13 cellular contexts compared by ENCODE assay signal in genomic region chr3:36989000-36989399, GRCh38. TPM values are rescaled to one million over a fixed set of nuclear protein-coding genes. Genes with fewer than 3 reads are reported as not detected.
DNase-seq lines count a peak whose midpoint lies in the region; ATAC-seq and TF ChIP-seq lines count a peak whose summit lies in the region.
"Had no signal": no experiment of that assay in that cellular context is flagged by ENCODE, and none has a peak within 500 bp of the region (broad histone marks: within the 10 kb centered on the region; RNA-seq: fewer than 3 reads in every experiment).

No MANE protein-coding gene starts in this region.

- no peaks in the 10 kb centered on the region for H3K36me3 ChIP-seq in hepatocyte (replicated peaks; ENCODE audit: insufficient read depth, low read depth)
- H3K36me3 ChIP-seq in stomach, result peaks cover 26 to 44% (median 36%) of the 10 kb centered on the region in 4 donors

- no peak for ATAC-seq in activated B cell treated with CpG ODN at 0.5 μM for 24 hours (ENCODE audit: low read depth)

- CTCF ChIA-PET in activated naive CD4-positive, alpha-beta T cell treated with anti-CD3 and anti-CD28 coated beads, Interleukin-2, amount 10 ng/mL, durations not matched to agents 7 days and 5 days (lab: Charles Lee), result interaction anchor here (0.9 to 1.2 kb wide), 2 partner anchors 9 to 119 kb away, joined by 3 to 4 read pairs; no protein-coding TSS in a partner anchor
- CTCF ChIA-PET in activated B cell treated with CpG ODN at 0.5 μM for 24 hours (lab: Charles Lee), result interaction anchor here (0.7 to 1.7 kb wide), 6 partner anchors 10 to 121 kb away, joined by 3 to 12 read pairs (median 5); no protein-coding TSS in a partner anchor

- no peaks in the 10 kb centered on the region for H3K27me3 Mint-ChIP-seq in activated naive CD4-positive, alpha-beta T cell treated with anti-CD3 and anti-CD28 coated beads, Interleukin-2, amount 10 ng/mL, durations not matched to agents 7 days and 5 days
- no peaks in the 10 kb centered on the region for H3K27me3 Mint-ChIP-seq in activated B cell treated with CpG ODN at 0.5 μM for 24 hours

- TF ChIP-seq CTCF in activated B cell treated with CpG ODN at 0.5 μM for 24 hours (IDR thresholded peaks at IDR 0.05) (no peak), hepatocyte (IDR thresholded peaks at IDR 0.05; ENCODE audit: poor library complexity) (no peak), stomach (IDR thresholded peaks at IDR 0.05) (no peak)

- peaks cover 39% of the 10 kb centered on the region for H4K20me1 ChIP-seq in hepatocyte (ENCODE audit: insufficient read depth, poor library complexity, severe bottlenecking)

- H3K4me1 ChIP-seq in hepatocyte (ENCODE audit: insufficient read depth), result peaks cover 27% of the 10 kb centered on the region
- H3K4me1 ChIP-seq in stomach, result peaks cover 32 to 54% (median 42%) of the 10 kb centered on the region in 4 donors

- H3K36me3 Mint-ChIP-seq in activated naive CD4-positive, alpha-beta T cell treated with anti-CD3 and anti-CD28 coated beads, Interleukin-2, amount 10 ng/mL, durations not matched to agents 7 days and 5 days, result peaks cover 66% of the 10 kb centered on the region
- H3K36me3 Mint-ChIP-seq in activated B cell treated with CpG ODN at 0.5 μM for 24 hours (ENCODE audit: low read depth), result peaks cover 57% of the 10 kb centered on the region

- no peak overlapping the region for H3K27ac Mint-ChIP-seq in activated naive CD4-positive, alpha-beta T cell treated with anti-CD3 and anti-CD28 coated beads, Interleukin-2, amount 10 ng/mL, durations not matched to agents 7 days and 5 days
- H3K27ac Mint-ChIP-seq in activated B cell treated with CpG ODN at 0.5 μM for 24 hours, result peak overlapping the region; percentile 79

- no peak overlapping the region for H3K4me3 ChIP-seq in hepatocyte
- peak overlapping the region in 3 of 4 donors; percentile 1 to 65 (median 52) for H3K4me3 ChIP-seq in stomach
- H3K4me3 ChIP-seq: skin epidermis had no signal

- H3K4me3 Mint-ChIP-seq in activated naive CD4-positive, alpha-beta T cell treated with anti-CD3 and anti-CD28 coated beads, Interleukin-2, amount 10 ng/mL, durations not matched to agents 7 days and 5 days, result peak overlapping the region; percentile 40
- peak overlapping the region; percentile 80 for H3K4me3 Mint-ChIP-seq in activated B cell treated with CpG ODN at 0.5 μM for 24 hours

- no peaks in the 10 kb centered on the region for H3K27me3 ChIP-seq in hepatocyte
- no peaks in the 10 kb centered on the region for H3K27me3 ChIP-seq in stomach

- 94% methylated on average over 3 of the region's 3 CpGs for WGBS in hepatocyte (ENCODE audit: low lambda C conversion rate, missing lambda C conversion rate)
- 69 to 87% (median 77%) methylated on average over 3 of the region's 3 CpGs for WGBS in stomach, 5 donors

- no peak for TF ChIP-seq EP300 in stomach (IDR thresholded peaks at IDR 0.05)

- POLR2A ChIA-PET in activated B cell treated with CpG ODN at 0.5 μM for 24 hours (lab: Charles Lee), result interaction anchor here (0.8 to 1.9 kb wide), 13 partner anchors 11 to 188 kb away, joined by 3 to 24 read pairs (median 4); partner anchors contain the start of gene TRANK1

- intact Hi-C loops in activated B cell treated with CpG ODN at 0.5 μM for 24 hours (cut with micrococcal nuclease), result loop anchor here (1.0 kb wide), 1 partner anchor 19 kb away; no protein-coding TSS in a partner anchor
- intact Hi-C loops in stomach (cut with DNase I; ENCODE audit: low total_unique reads), result no loop called here

- peak overlapping the region; percentile 87 for H3K4me2 ChIP-seq in hepatocyte

- H3K9me3 ChIP-seq in hepatocyte (ENCODE audit: low read depth) (no peaks in the 10 kb centered on the region), stomach (no peaks in the 10 kb centered on the region)

- peaks cover 49% of the 10 kb centered on the region for H3K4me1 Mint-ChIP-seq in activated naive CD4-positive, alpha-beta T cell treated with anti-CD3 and anti-CD28 coated beads, Interleukin-2, amount 10 ng/mL, durations not matched to agents 7 days and 5 days
- H3K4me1 Mint-ChIP-seq in activated B cell treated with CpG ODN at 0.5 μM for 24 hours, result peaks cover 37% of the 10 kb centered on the region

- no peak for DNase-seq in activated naive CD4-positive, alpha-beta T cell treated with anti-CD3 and anti-CD28 coated beads, Interleukin-2, amount 10 ng/mL, durations not matched to agents 7 days and 5 days
- DNase-seq in activated naive CD4-positive, alpha-beta T cell (lab: John Stamatoyannopoulos, UW), result no peak
- no peak for DNase-seq in activated B cell treated with CpG ODN at 0.5 μM for 24 hours
- no peak for DNase-seq in hepatocyte (ENCODE audit: low spot score)
- DNase-seq in stomach, result no peak
- DNase-seq in NCI-H526 (lab: John Stamatoyannopoulos, UW), result no peak
- no peak for DNase-seq in cerebellar nuclear complex (lab: John Stamatoyannopoulos, UW)
- DNase-seq in AG08396 (ENCODE audit: low spot score), result no peak
- DNase-seq: activated CD8-positive, alpha-beta memory T cell treated with anti-CD3 and anti-CD28 coated beads, Interleukin-2, amount 50 U/mL, for 48 hours; effector CD4-positive, alpha-beta T cell; kidney; stimulated activated naive CD4-positive, alpha-beta T cell treated with Interleukin-2 at 50 U/mL for 16 hours had no signal

- H3K27ac ChIP-seq in hepatocyte, result no peak overlapping the region
- peak overlapping the region in 1 of 5 donors; percentile 54 for H3K27ac ChIP-seq in stomach

- H3K9me2 ChIP-seq in hepatocyte (replicated peaks; ENCODE audit: insufficient read depth), result no peaks in the 10 kb centered on the region

- peaks cover 44% of the 10 kb centered on the region for H3K79me2 ChIP-seq in hepatocyte

- no peak for TF ChIP-seq POLR2A in stomach (IDR thresholded peaks at IDR 0.05)

- H3K9me3 Mint-ChIP-seq in activated naive CD4-positive, alpha-beta T cell treated with anti-CD3 and anti-CD28 coated beads, Interleukin-2, amount 10 ng/mL, durations not matched to agents 7 days and 5 days, result no peaks in the 10 kb centered on the region
- no peaks in the 10 kb centered on the region for H3K9me3 Mint-ChIP-seq in activated B cell treated with CpG ODN at 0.5 μM for 24 hours

- no peak overlapping the region for H2AFZ ChIP-seq in hepatocyte

RNA-seq across cellular contexts. Expression of gene EPM2AIP1, which starts 3.9 kb away (rescaled TPM):
- total RNA-seq in activated B cell treated with CpG ODN at 0.5 μM for 24 hours (30.1 and 30.7 TPM in 2 replicates), hepatocyte (32.4 and 34.8 TPM in 2 replicates), stomach (10 to 100 TPM in 4 of 5 donors, 1 to 10 TPM in 1; 4.9 to 37.3 (median 13.2) TPM)
- polyA plus RNA-seq in hepatocyte (13.8 and 14.6 TPM in 2 replicates), stomach (1 to 10 TPM; 2.4 to 4.5 (median 2.6) TPM)

RNA-seq across cellular contexts. Expression of gene MLH1, which starts 4.3 kb away (rescaled TPM):
- total RNA-seq in activated B cell treated with CpG ODN at 0.5 μM for 24 hours, result 45.8 and 46.2 TPM in 2 replicates
- total RNA-seq in hepatocyte, result 34.5 and 37.7 TPM in 2 replicates
- 20.6 and 28.1 TPM in 2 replicates for polyA plus RNA-seq in hepatocyte
- 100 to 1,000 TPM in 1 of 5 donors, 10 to 100 TPM in 3, 1 to 10 TPM in 1; 6.4 to 129 (median 60.7) TPM for total RNA-seq in stomach
- polyA plus RNA-seq in stomach, result 10 to 100 TPM; 13.2 to 17.6 (median 13.7) TPM

RNA-seq across cellular contexts. Expression of gene TRANK1, which starts 44.1 kb away (rescaled TPM):
- total RNA-seq in activated B cell treated with CpG ODN at 0.5 μM for 24 hours, result 109 and 135 TPM in 2 replicates
- total RNA-seq in hepatocyte, result 16.7 and 19.9 TPM in 2 replicates
- polyA plus RNA-seq in hepatocyte, result 8.5 and 9.4 TPM in 2 replicates
- 10 to 100 TPM in 3 of 5 donors, 1 to 10 TPM in 2; 5.3 to 27.2 (median 13.5) TPM for total RNA-seq in stomach
- polyA plus RNA-seq in stomach, result 1 to 10 TPM; 1.2 to 3.1 (median 2.0) TPM
